Comparison of ENCODE assay signal across 15 cellular contexts in the genomic region with DNA sequence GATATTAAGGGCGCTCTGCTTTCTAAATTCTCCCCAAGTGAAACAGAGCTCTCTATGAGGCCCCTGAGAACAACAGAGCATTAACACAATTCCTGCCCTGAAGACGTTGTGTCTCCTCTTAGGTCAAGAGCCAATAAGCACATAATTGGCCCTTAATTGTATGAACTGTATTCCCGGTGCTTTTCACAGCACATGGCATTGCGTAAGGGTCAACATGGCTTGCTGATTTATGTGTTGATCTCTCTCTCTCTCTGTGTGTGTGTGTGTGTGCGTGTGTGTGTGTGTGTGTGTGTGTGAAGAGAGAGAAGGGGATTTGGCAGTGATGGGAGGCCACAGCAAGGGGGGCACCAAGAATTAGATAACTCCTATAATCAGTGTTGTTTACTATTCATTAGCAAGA. TPM values are rescaled to one million over a fixed set of nuclear protein-coding genes. Genes with fewer than 3 reads are reported as not detected.
A peak's percentile ranks its signal among the peaks of the same experiment; 100 is the strongest.
DNase-seq lines count a peak whose midpoint lies in the region; ATAC-seq and TF ChIP-seq lines count a peak whose summit lies in the region.
"Had no signal": no experiment of that assay in that cellular context is flagged by ENCODE, and none has a peak within 500 bp of the region (broad histone marks: within the 10 kb centered on the region; RNA-seq: fewer than 3 reads in every experiment).

No MANE protein-coding gene starts in this region.

- H3K27me3 ChIP-seq in upper lobe of right lung, result no peaks in the 10 kb centered on the region

- H3K36me3 ChIP-seq in upper lobe of right lung, result no peaks in the 10 kb centered on the region

- H3K9me3 ChIP-seq in upper lobe of right lung, result no peaks in the 10 kb centered on the region

- no peak overlapping the region for H3K4me3 ChIP-seq in upper lobe of right lung

- no peak for TF ChIP-seq CTCF in upper lobe of right lung (IDR thresholded peaks at IDR 0.05)

- no peaks in the 10 kb centered on the region for H3K4me1 ChIP-seq in upper lobe of right lung

- intact Hi-C loops in left ventricle myocardium superior (cut with micrococcal nuclease), result no loop called here
- intact Hi-C loops in upper lobe of right lung (cut with DNase I), result no loop called here

- ATAC-seq in left ventricle myocardium superior (peak; percentile 12), upper lobe of right lung (peak; percentile 67), GM21515 (IDR thresholded peaks at IDR 0.05; ENCODE audit: unreplicated experiment) (no peak), GM18867 (IDR thresholded peaks at IDR 0.05; ENCODE audit: unreplicated experiment) (no peak)
- ATAC-seq: left colon, SK-N-SH treated with all-trans-retinoic acid at 6 μM for 48 hours had no signal

- H3K27ac ChIP-seq in upper lobe of right lung, result no peak overlapping the region
- H3K27ac ChIP-seq: 22Rv1, VCaP had no signal

- DNase-seq in DMS153 (lab: John Stamatoyannopoulos, UW) (peak; percentile 67), DMS153 treated with DMSO at 0.1 percent for 48 hours (lab: John Stamatoyannopoulos, UW; ENCODE audit: unreplicated experiment) (no peak), NCI-H69 (lab: John Stamatoyannopoulos, UW) (peak; percentile 94), left ventricle myocardium superior (no peak), upper lobe of right lung (no peak), iPS-NIHi7 (ENCODE audit: extremely low spot score) (no peak)
- DNase-seq: glutamatergic neuron, left colon, small intestine had no signal

RNA-seq across cellular contexts. Expression of gene LYZL1, which starts 40.5 kb away (rescaled TPM):
- total RNA-seq in left ventricle myocardium superior, result not detected
- total RNA-seq in upper lobe of right lung, result not detected
- total RNA-seq: left colon, OCI-LY7 had no signal

Comparison
In these comparisons a context has a peak if more than half of its experiments do, and no peak if none do; other contexts are left out.
1. DNase-seq: peak in DMS153 (single experiment) and NCI-H69 (single experiment); none in DMS153 treated with DMSO at 0.1 percent for 48 hours (single experiment), left ventricle myocardium superior (single experiment), upper lobe of right lung (single experiment) and iPS-NIHi7 (single experiment).
2. ATAC-seq: peak in left ventricle myocardium superior (single experiment) and upper lobe of right lung (single experiment); none in GM21515 (single experiment) and GM18867 (single experiment).